8 cellular contexts compared by ENCODE assay signal in the genomic region with DNA sequence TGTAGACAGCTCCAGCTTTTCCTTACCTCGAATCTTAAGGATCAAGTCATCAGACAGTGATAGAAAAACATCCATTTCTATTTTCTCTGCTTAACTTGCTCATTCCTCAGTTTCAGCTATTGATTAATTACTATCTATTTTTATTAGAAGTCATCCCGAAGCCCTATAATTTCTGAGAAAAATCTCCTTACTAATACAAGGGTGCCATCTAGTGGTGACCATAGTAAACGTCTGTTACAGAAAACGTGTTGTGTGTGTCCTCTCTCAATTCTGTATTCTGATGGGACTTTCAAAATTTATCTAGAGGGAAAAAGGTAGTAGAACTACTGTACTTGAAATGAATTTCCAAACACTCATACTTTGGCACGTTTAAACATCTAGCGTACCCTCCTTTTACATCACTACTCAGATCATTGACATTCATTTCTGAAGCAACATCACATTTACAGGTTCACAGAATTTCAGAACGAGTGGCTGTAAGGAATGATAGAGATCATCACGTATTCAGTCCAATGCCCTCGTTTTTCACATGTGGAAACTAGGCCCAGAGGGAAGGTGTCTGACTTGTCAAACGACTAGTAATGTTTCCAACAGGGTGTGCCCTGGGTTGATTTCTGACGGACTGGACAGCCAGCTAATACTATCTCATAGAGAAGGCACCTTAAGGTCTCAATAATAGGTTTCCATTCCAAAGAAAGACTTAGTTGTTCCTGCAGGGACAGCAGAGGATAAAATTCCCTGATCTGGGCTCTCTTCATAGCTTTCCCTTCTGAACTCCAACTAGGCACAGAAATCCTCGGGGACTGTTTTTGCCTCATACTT. TPM values are rescaled to one million over a fixed set of nuclear protein-coding genes. Genes with fewer than 3 reads are reported as not detected.
DNase-seq lines count a peak whose midpoint lies in the region; ATAC-seq, FAIRE-seq and TF ChIP-seq lines count a peak whose summit lies in the region.

No MANE protein-coding gene starts in this region.

- H3K9me3 Mint-ChIP-seq in naive thymus-derived CD4-positive, alpha-beta T cell, result peaks cover 0 to 15% (median 6%) of the 10 kb centered on the region in 11 donors

- ATAC-seq in naive thymus-derived CD4-positive, alpha-beta T cell, result peak; percentile 45
- ATAC-seq in HG02623 (IDR thresholded peaks at IDR 0.05; ENCODE audit: unreplicated experiment), result no peak

- CTCF ChIA-PET in endothelial cell of umbilical vein (lab: Charles Lee), result interaction anchor here (0.6 to 8.0 kb wide), 39 partner anchors 9 to 1458 kb away, joined by 3 to 151 read pairs (median 5); a partner anchor contains a TSS
- CTCF ChIA-PET in naive thymus-derived CD4-positive, alpha-beta T cell (lab: Charles Lee), result interaction anchor here (0.7 to 2.5 kb wide), 15 partner anchors 9 to 1836 kb away, joined by 3 to 17 read pairs (median 4); no protein-coding TSS in a partner anchor

- H3K27me3 ChIP-seq in Loucy (ENCODE audit: insufficient read depth, low read length, poor library complexity, severe bottlenecking) (no peaks in the 10 kb centered on the region), endothelial cell of umbilical vein (ENCODE audit: control insufficient read depth in 2 of 2, insufficient read depth in 2 of 2, low read length in 2 of 2) (no peaks in the 10 kb centered on the region), MG63 (no peaks in the 10 kb centered on the region)
- H3K27me3 ChIP-seq in naive thymus-derived CD4-positive, alpha-beta T cell (ENCODE audit: control insufficient read depth in 2 of 2, insufficient read depth in 2 of 2, low read length in 2 of 2), result no peaks in the 10 kb centered on the region

- FAIRE-seq in endothelial cell of umbilical vein (lab: Jason Lieb, UNC), result peak; percentile 33

- peak; percentile 82 for DNase-seq in G401 (ENCODE audit: low spot score)
- peak; percentile 11 to 43 for DNase-seq in SHP77 (lab: John Stamatoyannopoulos, UW)
- DNase-seq in endothelial cell of umbilical vein (ENCODE audit: low read depth, low spot score), result peak; percentile 53
- DNase-seq in naive thymus-derived CD4-positive, alpha-beta T cell, result peak in 6 of 9 donors; percentile 26 to 58 (median 49)
- DNase-seq in MG63, result no peak
- DNase-seq in activated effector memory CD4-positive, alpha-beta T cell treated with Interleukin-2 at 50 U/mL for 16 hours, result no peak

- no peak overlapping the region for H2AFZ ChIP-seq in Loucy (ENCODE audit: low read length)
- no peak overlapping the region for H2AFZ ChIP-seq in endothelial cell of umbilical vein (ENCODE audit: low read depth, low read length)

- no peak overlapping the region for H3K27ac ChIP-seq in endothelial cell of umbilical vein (ENCODE audit: insufficient read depth, low read depth, low read length)
- H3K27ac ChIP-seq in naive thymus-derived CD4-positive, alpha-beta T cell (ENCODE audit: low read depth, low read length), result no peak overlapping the region

- H3K4me3 Mint-ChIP-seq in naive thymus-derived CD4-positive, alpha-beta T cell, result no peak overlapping the region

- POLR2A ChIA-PET in endothelial cell of umbilical vein (lab: Charles Lee), result no interaction called here
- POLR2A ChIA-PET in naive thymus-derived CD4-positive, alpha-beta T cell (lab: Charles Lee), result interaction anchor here (0.7 kb wide), 1 partner anchor 75 kb away, joined by 3 read pairs; no protein-coding TSS in a partner anchor

- H3K27me3 Mint-ChIP-seq in naive thymus-derived CD4-positive, alpha-beta T cell, result no peaks in the 10 kb centered on the region

- dilution Hi-C loops in endothelial cell of umbilical vein (cut with MboI; ENCODE audit: extremely low pct_ligation_motif_present, low sequenced_read_pairs), result no loop called here

- H3K27ac Mint-ChIP-seq in naive thymus-derived CD4-positive, alpha-beta T cell, result no peak overlapping the region

- H3K4me1 Mint-ChIP-seq in naive thymus-derived CD4-positive, alpha-beta T cell, result peaks cover 0 to 10% (median 5%) of the 10 kb centered on the region in 7 donors

- no peaks in the 10 kb centered on the region for H3K9me1 ChIP-seq in endothelial cell of umbilical vein (replicated peaks; ENCODE audit: control insufficient read depth, extremely low read depth, insufficient read depth, low read length)

- no peak for TF ChIP-seq POLR2A in endothelial cell of umbilical vein (IDR thresholded peaks at IDR 0.05; ENCODE audit: low read depth, low read length)

- H3K4me2 ChIP-seq in Loucy (ENCODE audit: low read depth, low read length, poor library complexity, severe bottlenecking), result no peak overlapping the region
- no peak overlapping the region for H3K4me2 ChIP-seq in endothelial cell of umbilical vein (ENCODE audit: insufficient read depth, low read length)

- no peak overlapping the region for H3K4me3 ChIP-seq in Loucy (ENCODE audit: low read length, poor library complexity, severe bottlenecking)
- H3K4me3 ChIP-seq in endothelial cell of umbilical vein (replicated peaks in 1 of 3; ENCODE audit: insufficient read depth in 1 of 3, low read depth in 1 of 3, low read length in 3 of 3), result no peak overlapping the region
- no peak overlapping the region for H3K4me3 ChIP-seq in naive thymus-derived CD4-positive, alpha-beta T cell (ENCODE audit: low read length)
- no peak overlapping the region for H3K4me3 ChIP-seq in MG63

- H3K9me2 ChIP-seq in Loucy (replicated peaks; ENCODE audit: low read depth, low read length), result no peaks in the 10 kb centered on the region

- no peaks in the 10 kb centered on the region for H3K4me1 ChIP-seq in Loucy (ENCODE audit: insufficient read depth, low read length, poor library complexity, severe bottlenecking)
- no peaks in the 10 kb centered on the region for H3K4me1 ChIP-seq in endothelial cell of umbilical vein (ENCODE audit: control insufficient read depth, extremely low read depth, insufficient read depth, low read length)
- H3K4me1 ChIP-seq in naive thymus-derived CD4-positive, alpha-beta T cell (ENCODE audit: control insufficient read depth in 2 of 2, insufficient read depth in 2 of 2, low read length in 2 of 2), result no peaks in the 10 kb centered on the region

- no peaks in the 10 kb centered on the region for H3F3A ChIP-seq in Loucy (ENCODE audit: low read depth)

- H3K79me2 ChIP-seq in Loucy (ENCODE audit: insufficient read depth, low read length) (no peaks in the 10 kb centered on the region), endothelial cell of umbilical vein (ENCODE audit: control insufficient read depth, insufficient read depth, low read length) (no peaks in the 10 kb centered on the region)

- H3K9me3 ChIP-seq in Loucy (ENCODE audit: insufficient read depth, low read depth, low read length) (no peaks in the 10 kb centered on the region; the same call in 1 of the 2 replicates), endothelial cell of umbilical vein (replicated peaks; ENCODE audit: control insufficient read depth, insufficient read depth, low read length) (no peaks in the 10 kb centered on the region), MG63 (peaks cover 2% of the 10 kb centered on the region; the same call in 1 of the 2 replicates)
- no peaks in the 10 kb centered on the region for H3K9me3 ChIP-seq in naive thymus-derived CD4-positive, alpha-beta T cell (ENCODE audit: control insufficient read depth in 2 of 3, low read length in 3 of 3)

- peaks cover 10% of the 10 kb centered on the region; the same call in 1 of the 2 replicates for H3K36me3 ChIP-seq in Loucy (ENCODE audit: insufficient read depth, low read length)
- peaks cover 0 to under 1% of the 10 kb centered on the region in 2 experiments for H3K36me3 ChIP-seq in endothelial cell of umbilical vein (ENCODE audit: control insufficient read depth in 2 of 2, extremely low read depth in 1 of 2, insufficient read depth in 2 of 2, low read length in 2 of 2)
- H3K36me3 ChIP-seq in naive thymus-derived CD4-positive, alpha-beta T cell (ENCODE audit: control insufficient read depth in 2 of 3, insufficient read depth in 3 of 3, low read length in 3 of 3), result no peaks in the 10 kb centered on the region
- peaks cover 3% of the 10 kb centered on the region; the same call in 1 of the 2 replicates for H3K36me3 ChIP-seq in MG63

- H3K9ac ChIP-seq in Loucy (ENCODE audit: low read depth, low read length, poor library complexity, severe bottlenecking) (no peak overlapping the region), endothelial cell of umbilical vein (replicated peaks; ENCODE audit: extremely low read depth, insufficient read depth, low read length) (no peak overlapping the region)

- H3K36me3 Mint-ChIP-seq in naive thymus-derived CD4-positive, alpha-beta T cell, result peaks cover 5 to 40% (median 27%) of the 10 kb centered on the region in 5 donors

- TF ChIP-seq CTCF in Loucy (conservative IDR thresholded peaks at IDR 0.05; ENCODE audit: low read length), result peak; percentile 85
- TF ChIP-seq CTCF in endothelial cell of umbilical vein (IDR thresholded peaks at IDR 0.05; ENCODE audit: extremely low read depth in 1 of 2, insufficient read depth in 1 of 2, low read depth in 1 of 2, low read length in 2 of 2), result peak; percentile 44 to 51

- BruUV-seq in endothelial cell of umbilical vein (replicated peaks; lab: Mats Ljungman, UMichigan), result no TSS peak

- in situ Hi-C loops in G401 (cut with HindIII; ENCODE audit: low sequenced_read_pairs), result no loop called here

- intact Hi-C loops in endothelial cell of umbilical vein (cut with micrococcal nuclease), result loop anchor here (1.0 to 5.0 kb wide), 3 partner anchors 70 to 230 kb away; a partner anchor contains a TSS
- intact Hi-C loops in naive thymus-derived CD4-positive, alpha-beta T cell (cut with micrococcal nuclease), result loop anchor here (1.0 to 2.0 kb wide), 3 partner anchors 110 to 230 kb away; a partner anchor contains a TSS

- H4K20me1 ChIP-seq in Loucy (ENCODE audit: insufficient read depth, low read length, poor library complexity, severe bottlenecking) (no peaks in the 10 kb centered on the region), endothelial cell of umbilical vein (replicated peaks; ENCODE audit: control insufficient read depth, extremely low read depth, insufficient read depth, low read length) (no peaks in the 10 kb centered on the region)

TF ChIP-seq in endothelial cell of umbilical vein, 7 proteins besides CTCF, POLR2A, EP300 and RAD21 (continues in another document):
- TF ChIP-seq GATA2 (IDR thresholded peaks at IDR 0.05; ENCODE audit: insufficient read depth, insufficient read length, low read depth, low read length), result no peak

RNA-seq across cellular contexts. Expression of a gene that starts 25.6 kb away (rescaled TPM):
- 13.8 and 18.9 TPM in 2 replicates for total RNA-seq in G401 (2014; rRNA removed; shearing (Covaris generic))
- total RNA-seq in endothelial cell of umbilical vein, result 20.9 and 23.5 TPM in 2 replicates
- polyA plus RNA-seq in endothelial cell of umbilical vein, result 13.3 and 17.0 TPM in 2 replicates
- polyA plus RNA-seq in endothelial cell of umbilical vein (2011; cell fraction: cytosol; rRNA removed), result 14.5 and 15.4 TPM in 2 replicates
- 11.9 and 13.8 TPM in 2 replicates for polyA plus RNA-seq in endothelial cell of umbilical vein (2011; cell fraction: nucleus; rRNA removed)
- polyA plus RNA-seq in endothelial cell of umbilical vein (2012), result 11.3 and 18.7 TPM in 2 replicates
- 49.1 and 64.2 TPM in 2 replicates for polyA minus RNA-seq in endothelial cell of umbilical vein
- polyA minus RNA-seq in endothelial cell of umbilical vein (2011; cell fraction: cytosol; rRNA and poly(A)+ RNA removed), result 46.5 TPM
- 17.6 and 32.2 TPM in 2 replicates for polyA minus RNA-seq in endothelial cell of umbilical vein (2011; cell fraction: nucleus; rRNA and poly(A)+ RNA removed)
- 10 to 100 TPM; 15.9 to 28.3 (median 24.0) TPM for total RNA-seq in naive thymus-derived CD4-positive, alpha-beta T cell
- polyA plus RNA-seq in naive thymus-derived CD4-positive, alpha-beta T cell, result 10 to 100 TPM; 14.7 to 19.8 TPM
- total RNA-seq in MG63 (2014; rRNA removed; shearing (Covaris generic); ENCODE audit: low replicate concordance), result 17.1 and 26.8 TPM in 2 replicates

Comparison
In these comparisons a context has a peak if more than half of its experiments do, and no peak if none do; other contexts are left out.
1. DNase-seq: peak in G401 (single experiment), SHP77 (2 of 2), endothelial cell of umbilical vein (single experiment) and naive thymus-derived CD4-positive, alpha-beta T cell (6 of 9); none in MG63 (single experiment) and activated effector memory CD4-positive, alpha-beta T cell treated with Interleukin-2 at 50 U/mL for 16 hours (single experiment).